8 cellular contexts compared by ENCODE assay signal in genomic region chr22:24133187-24133965, GRCh38. TPM values are rescaled to one million over a fixed set of nuclear protein-coding genes. Genes with fewer than 3 reads are reported as not detected.
DNase-seq lines count a peak whose midpoint lies in the region; ATAC-seq and TF ChIP-seq lines count a peak whose summit lies in the region.

No MANE protein-coding gene starts in this region.

- H3K27ac ChIP-seq in brain microvascular endothelial cell (no peak overlapping the region), mesenchymal stem cell (ENCODE audit: low read length, poor library complexity, severe bottlenecking) (no peak overlapping the region)

- H3K14ac ChIP-seq in mesenchymal stem cell (ENCODE audit: low read length in 2 of 2) = no peak overlapping the region

- H2BK5ac ChIP-seq in mesenchymal stem cell (ENCODE audit: low read depth, low read length, poor library complexity, severe bottlenecking) = no peak overlapping the region

- H3K4me3 ChIP-seq in BJ (ENCODE audit: low read depth, low read length) = no peak overlapping the region
- no peak overlapping the region for H3K4me3 ChIP-seq in brain microvascular endothelial cell (ENCODE audit: low read depth, low read length)
- no peak overlapping the region for H3K4me3 ChIP-seq in mesenchymal stem cell (ENCODE audit: insufficient read depth in 1 of 2, low read depth in 1 of 2, low read length in 2 of 2)

- no peak overlapping the region for H2AFZ ChIP-seq in mesenchymal stem cell (ENCODE audit: low read depth, low read length)

- no peak overlapping the region for H3K9ac ChIP-seq in mesenchymal stem cell (ENCODE audit: low read length)

- H4K8ac ChIP-seq in mesenchymal stem cell (ENCODE audit: low read length) = no peak overlapping the region

- CTCF ChIA-PET in BJ (lab: Yijun Ruan, JAX) = interaction anchor here (1.1 to 2.7 kb wide), 4 partner anchors 23 to 44 kb away, joined by 3 to 15 read pairs (median 8); no protein-coding TSS in a partner anchor

- no peak overlapping the region for H3K23ac ChIP-seq in mesenchymal stem cell (ENCODE audit: low read length in 2 of 2)

- no peak overlapping the region for H2AK5ac ChIP-seq in mesenchymal stem cell (ENCODE audit: low read length, severe bottlenecking)

- POLR2A ChIA-PET in BJ (lab: Charles Lee) = no interaction called here

- peaks cover 7% of the 10 kb centered on the region for H3K4me1 ChIP-seq in mesenchymal stem cell (ENCODE audit: control insufficient read depth, insufficient read depth, low read depth, low read length)

- H4K91ac ChIP-seq in mesenchymal stem cell (ENCODE audit: low read length) = no peak overlapping the region

- no peak for DNase-seq in BJ (ENCODE audit: low read depth)
- DNase-seq in NCI-H69 (lab: John Stamatoyannopoulos, UW) = peak; percentile 13
- no peak for DNase-seq in brain microvascular endothelial cell
- DNase-seq in mesenchymal stem cell = peak; percentile 36
- no peak for DNase-seq in hepatic stellate cell (ENCODE audit: low spot score)
- DNase-seq in NCI-H510A (lab: John Stamatoyannopoulos, UW) = no peak

- no peak overlapping the region for H2BK120ac ChIP-seq in mesenchymal stem cell (ENCODE audit: low read depth, low read length)

- in situ Hi-C loops in brain microvascular endothelial cell (cut with HindIII; ENCODE audit: low pct_ligation_motif_present, low sequenced_read_pairs) = no loop called here

- no peaks in the 10 kb centered on the region for H3K9me3 ChIP-seq in mesenchymal stem cell (ENCODE audit: control insufficient read depth, low read length)

- TF ChIP-seq CTCF in BJ (IDR thresholded peaks at IDR 0.05; ENCODE audit: insufficient read depth, low read depth, low read length) = peak; percentile 42
- peak; percentile 64 for TF ChIP-seq CTCF in brain microvascular endothelial cell (IDR thresholded peaks at IDR 0.05; ENCODE audit: low read depth, low read length, missing control alignments)

- H3K18ac ChIP-seq in mesenchymal stem cell (ENCODE audit: low read depth in 1 of 2, low read length in 2 of 2) = no peak overlapping the region

- no peak overlapping the region for H2BK12ac ChIP-seq in mesenchymal stem cell (ENCODE audit: low read length in 2 of 2)

- peaks cover 2% of the 10 kb centered on the region for H3K79me1 ChIP-seq in mesenchymal stem cell (replicated peaks; ENCODE audit: low read length, poor library complexity, severe bottlenecking)

- ATAC-seq in GM19324 (IDR thresholded peaks at IDR 0.05; ENCODE audit: low FRiP score, unreplicated experiment) = no peak
- no peak for ATAC-seq in activated CD4-positive, CD25-positive, alpha-beta regulatory T cell treated with anti-CD3 and anti-CD28 coated beads, Interleukin-2, amount 50 U/mL, for 24 hours

- WGBS in mesenchymal stem cell = 96% methylated on average over 11 of the region's 11 CpGs

- no peak overlapping the region for H3K4ac ChIP-seq in mesenchymal stem cell (ENCODE audit: low read depth in 1 of 2, low read length in 2 of 2)

- H3K27me3 ChIP-seq in BJ (ENCODE audit: control insufficient read depth, insufficient read depth, low read length) (no peaks in the 10 kb centered on the region), brain microvascular endothelial cell (replicated peaks) (no peaks in the 10 kb centered on the region), mesenchymal stem cell (ENCODE audit: control insufficient read depth in 1 of 2, insufficient read depth in 1 of 2, low read length in 2 of 2) (no peaks in the 10 kb centered on the region)

- H2BK15ac ChIP-seq in mesenchymal stem cell (ENCODE audit: low read depth, poor library complexity, severe bottlenecking) = no peak overlapping the region

- peaks cover 6% of the 10 kb centered on the region for H3K36me3 ChIP-seq in BJ (ENCODE audit: control insufficient read depth, insufficient read depth, low read length)
- H3K36me3 ChIP-seq in brain microvascular endothelial cell (replicated peaks) = peaks cover 6% of the 10 kb centered on the region
- peaks cover 47 to 51% of the 10 kb centered on the region in 2 experiments for H3K36me3 ChIP-seq in mesenchymal stem cell (ENCODE audit: control insufficient read depth in 1 of 2, insufficient read depth in 2 of 2, low read depth in 1 of 2, low read length in 2 of 2)

- H3K4me2 ChIP-seq in mesenchymal stem cell (ENCODE audit: low read length, poor library complexity, severe bottlenecking) = no peak overlapping the region

RNA-seq across cellular contexts. Expression of gene SUSD2, which starts 47.9 kb away (rescaled TPM):
- polyA plus RNA-seq in BJ (2011; rRNA removed) = 2.6 and 5.2 TPM in 2 replicates
- 1.2 and 1.3 TPM in 2 replicates for polyA minus RNA-seq in BJ (2011; rRNA and poly(A)+ RNA removed)
- 19.4 TPM for polyA plus RNA-seq in mesenchymal stem cell (2013, experiment 1 of 2)
- 19.1 TPM for polyA plus RNA-seq in mesenchymal stem cell (2013, experiment 2 of 2)

Comparison
In these comparisons a context has a peak if more than half of its experiments do, and no peak if none do; other contexts are left out.
1. DNase-seq: peak in NCI-H69 (single experiment) and mesenchymal stem cell (single experiment); none in BJ (single experiment), brain microvascular endothelial cell (single experiment), hepatic stellate cell (single experiment) and NCI-H510A (single experiment).